ENCODE assay signal across 1 cellular context in genomic region chr13:114004416-114005205, GRCh38.
A peak's percentile ranks its signal among the peaks of the same experiment; 100 is the strongest.
TF ChIP-seq lines count a peak whose summit lies in the region.

No MANE protein-coding gene starts in this region.

TF ChIP-seq in K562, 482 proteins besides CTCF, POLR2A, EP300 and RAD21 (continued from another document and continues in another):
- no peak for TF ChIP-seq ETS1 (conservative IDR thresholded peaks at IDR 0.05; ENCODE audit: control insufficient read depth, low read depth, low read length)
- TF ChIP-seq RBM14 (IDR thresholded peaks at IDR 0.05; ENCODE audit: borderline replicate concordance, insufficient read depth, low read depth, low read length), result no peak
- peak; percentile 52 for TF ChIP-seq CBFA2T2 (conservative IDR thresholded peaks at IDR 0.05)
- no peak for TF ChIP-seq GATAD2A (IDR thresholded peaks at IDR 0.05)
- peak; percentile 80 for TF ChIP-seq ETV5 (CRISPR knock-in tag; IDR thresholded peaks at IDR 0.05; ENCODE audit: low read depth)
- no peak for TF ChIP-seq PHB2 (IDR thresholded peaks at IDR 0.05; ENCODE audit: low read depth)
- TF ChIP-seq LCOR (CRISPR knock-in tag; IDR thresholded peaks at IDR 0.05), result 0 out of 2 replicates have a peak, but pooled peaks have one; percentile 59
- TF ChIP-seq MNT (conservative IDR thresholded peaks at IDR 0.05), result peak; percentile 87 to 93
- TF ChIP-seq BHLHE40 (IDR thresholded peaks at IDR 0.05; ENCODE audit: low read length), result peak; percentile 50; the same call in 1 of the 2 replicates
- no peak for TF ChIP-seq E2F4 (CRISPR knock-in tag; IDR thresholded peaks at IDR 0.05; ENCODE audit: low read depth)
- no peak for TF ChIP-seq ZNF76 (CRISPR knock-in tag; IDR thresholded peaks at IDR 0.05; ENCODE audit: borderline replicate concordance)
- no peak for TF ChIP-seq ZBTB2 (IDR thresholded peaks at IDR 0.05)
- no peak; the same call in 1 of the 2 replicates for TF ChIP-seq CREB1 (IDR thresholded peaks at IDR 0.05)
- TF ChIP-seq CREB1 (CRISPR knock-in tag; IDR thresholded peaks at IDR 0.05), result no peak; the same call in 1 of the 2 replicates
- no peak for TF ChIP-seq NFE2L1 (tag; IDR thresholded peaks at IDR 0.05; ENCODE audit: borderline replicate concordance, low read depth)
- peak in 1 of 2 experiments; percentile 66; a peak in 1 of 4 replicates for TF ChIP-seq ZNF318 (IDR thresholded peaks at IDR 0.05; ENCODE audit: borderline replicate concordance in 1 of 2, low read depth in 1 of 2)
- TF ChIP-seq ZNF263 (CRISPR knock-in tag; IDR thresholded peaks at IDR 0.05; ENCODE audit: borderline replicate concordance), result no peak
- TF ChIP-seq ARID1B (IDR thresholded peaks at IDR 0.05), result peak; percentile 87
- TF ChIP-seq FOXA3 (CRISPR knock-in tag; conservative IDR thresholded peaks at IDR 0.05 in 1 of 2, IDR thresholded peaks at IDR 0.05 in 1 of 2), result no peak
- TF ChIP-seq MEIS2 (IDR thresholded peaks at IDR 0.05; ENCODE audit: partially characterized antibody), result no peak
- no peak for TF ChIP-seq ARID3A (IDR thresholded peaks at IDR 0.05; ENCODE audit: borderline replicate concordance, low read depth, low read length)
- peak; percentile 59; the same call in 1 of the 2 replicates for TF ChIP-seq ELF4 (CRISPR knock-in tag; IDR thresholded peaks at IDR 0.05)
- no peak for TF ChIP-seq ZNF717 (CRISPR knock-in tag; IDR thresholded peaks at IDR 0.05)
- peak; percentile 66; the same call in 1 of the 2 replicates for TF ChIP-seq VEZF1 (CRISPR knock-in tag; IDR thresholded peaks at IDR 0.05)
- TF ChIP-seq LEF1 (IDR thresholded peaks at IDR 0.05), result peak; percentile 60; the same call in 1 of the 2 replicates
- no peak for TF ChIP-seq ZNF41 (CRISPR knock-in tag; conservative IDR thresholded peaks at IDR 0.05)
- TF ChIP-seq KLF16 (IDR thresholded peaks at IDR 0.05), result no peak
- TF ChIP-seq XRCC4 (IDR thresholded peaks at IDR 0.05; ENCODE audit: extremely low read depth, insufficient read depth, insufficient read length), result no peak
- no peak for TF ChIP-seq BCL6 (CRISPR knock-in tag; IDR thresholded peaks at IDR 0.05)
- TF ChIP-seq TBP (optimal IDR thresholded peaks at IDR 0.05; ENCODE audit: low read depth, low read length), result peak; percentile 50
- no peak for TF ChIP-seq ZNF511 (CRISPR knock-in tag; IDR thresholded peaks at IDR 0.05)
- TF ChIP-seq CSDE1 (IDR thresholded peaks at IDR 0.05), result no peak
- 0 out of 2 replicates have a peak, but pooled peaks have one; percentile 13 for TF ChIP-seq TFAP4 (CRISPR knock-in tag; IDR thresholded peaks at IDR 0.05; ENCODE audit: borderline replicate concordance)
- TF ChIP-seq ETV1 (tag; conservative IDR thresholded peaks at IDR 0.05; ENCODE audit: low read depth), result peak; percentile 93
- no peak for TF ChIP-seq NCOA2 (IDR thresholded peaks at IDR 0.05; ENCODE audit: partially characterized antibody in 2 of 2)
- peak; percentile 75; the same call in 1 of the 2 replicates for TF ChIP-seq CTBP1 (IDR thresholded peaks at IDR 0.05; ENCODE audit: borderline replicate concordance)
- peak; percentile 59 for TF ChIP-seq TEAD4 (IDR thresholded peaks at IDR 0.05; ENCODE audit: low read length)
- no peak for TF ChIP-seq TEAD4 (CRISPR knock-in tag; IDR thresholded peaks at IDR 0.05; ENCODE audit: borderline replicate concordance)
- TF ChIP-seq TRIM24 (IDR thresholded peaks at IDR 0.05), result peak in 1 of 2 experiments; percentile 26; a peak in 1 of 4 replicates
- peak; percentile 58; the same call in 1 of the 2 replicates for TF ChIP-seq PHF8 (IDR thresholded peaks at IDR 0.05; ENCODE audit: borderline replicate concordance, low read length)
- TF ChIP-seq GABPA (tag; conservative IDR thresholded peaks at IDR 0.05; ENCODE audit: low read depth), result peak; percentile 54
- peak; percentile 92 for TF ChIP-seq SMARCA4 (IDR thresholded peaks at IDR 0.05)
- TF ChIP-seq MYBL2 (IDR thresholded peaks at IDR 0.05; ENCODE audit: low read depth), result no peak
- no peak for TF ChIP-seq MYBL2 (CRISPR knock-in tag; IDR thresholded peaks at IDR 0.05; ENCODE audit: borderline replicate concordance)
- TF ChIP-seq HNRNPH1 (optimal IDR thresholded peaks at IDR 0.05; ENCODE audit: low read depth, low read length), result no peak
- TF ChIP-seq GTF2B (IDR thresholded peaks at IDR 0.05; ENCODE audit: extremely low read depth, insufficient read length), result no peak
- peak; percentile 20; the same call in 1 of the 2 replicates for TF ChIP-seq MAFF (IDR thresholded peaks at IDR 0.05; ENCODE audit: low read length)
